Comparison of ENCODE assay signal across 6 cellular contexts in the genomic region with DNA sequence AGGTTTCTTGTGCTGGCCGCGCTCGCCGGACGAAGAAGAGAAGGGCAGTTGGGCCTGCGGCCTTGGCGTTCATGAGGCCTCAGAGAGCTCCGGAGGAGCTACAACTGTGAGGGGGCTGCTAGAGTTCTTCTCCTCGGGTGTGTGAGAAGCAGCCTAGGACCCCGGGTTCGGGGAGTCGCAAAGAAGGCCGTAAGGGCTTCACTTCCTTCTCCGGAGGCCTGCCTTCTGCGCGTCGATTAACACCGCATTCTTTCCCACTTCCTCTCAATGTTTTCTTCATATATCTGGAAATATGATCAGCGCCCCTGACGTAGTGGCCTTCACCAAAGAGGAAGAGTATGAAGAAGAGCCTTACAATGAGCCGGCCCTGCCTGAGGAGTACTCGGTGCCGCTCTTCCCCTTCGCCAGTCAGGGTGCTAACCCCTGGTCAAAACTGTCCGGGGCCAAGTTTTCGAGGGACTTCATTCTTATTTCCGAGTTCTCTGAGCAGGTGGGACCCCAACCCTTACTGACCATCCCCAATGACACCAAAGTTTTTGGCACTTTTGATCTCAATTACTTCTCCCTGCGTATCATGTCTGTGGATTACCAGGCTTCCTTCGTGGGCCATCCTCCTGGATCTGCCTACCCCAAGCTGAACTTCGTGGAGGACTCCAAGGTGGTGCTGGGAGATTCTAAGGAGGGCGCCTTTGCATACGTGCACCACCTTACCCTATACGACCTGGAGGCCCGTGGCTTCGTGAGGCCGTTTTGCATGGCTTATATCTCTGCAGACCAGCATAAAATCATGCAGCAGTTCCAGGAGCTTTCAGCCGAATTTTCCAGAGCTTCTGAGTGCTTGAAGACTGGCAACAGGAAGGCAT. TPM values are rescaled to one million over a fixed set of nuclear protein-coding genes. Genes with fewer than 3 reads are reported as not detected.
DNase-seq lines count a peak whose midpoint lies in the region; ATAC-seq and TF ChIP-seq lines count a peak whose summit lies in the region.

No MANE protein-coding gene starts in this region.

- peak overlapping the region; percentile 96 for H3K4me2 ChIP-seq in PC-3 (ENCODE audit: low read length)

- H4K20me1 ChIP-seq in PC-3 (ENCODE audit: low read length): peaks cover 11% of the 10 kb centered on the region; the same call in 1 of the 2 replicates

- peak overlapping the region; percentile 90 for H2AFZ ChIP-seq in PC-3 (ENCODE audit: low read length)

- WGBS in esophagus squamous epithelium, 2 donors: 20 to 23% methylated on average over 22 to 25 of the region's 37 CpGs
- WGBS in stomach, 5 donors: 22 to 30% (median 25%) methylated on average over 33 to 37 of the region's 37 CpGs

- H3K4me1 ChIP-seq in PC-3 (ENCODE audit: insufficient read depth, low read length) (peaks cover 65% of the 10 kb centered on the region), esophagus squamous epithelium (peaks cover 52 to 82% (median 67%) of the 10 kb centered on the region in 3 donors), stomach (peaks cover 62 to 89% (median 81%) of the 10 kb centered on the region in 4 donors)

- H3K36me3 ChIP-seq in PC-3 (ENCODE audit: low read depth, low read length) (peaks cover 22% of the 10 kb centered on the region; the same call in 1 of the 2 replicates), esophagus squamous epithelium (peaks cover 0 to 61% (median 7%) of the 10 kb centered on the region in 3 donors), stomach (peaks cover 9 to 57% (median 48%) of the 10 kb centered on the region in 4 donors)

- H3K4me3 ChIP-seq in GM12864 (ENCODE audit: low read depth, low read length) (peak overlapping the region; percentile 93), PC-3 (ENCODE audit: low read length) (peak overlapping the region; percentile 97), esophagus squamous epithelium (peak overlapping the region; percentile 69 to 92 (median 88)), stomach (peak overlapping the region; percentile 76 to 98 (median 98))

- H3K9ac ChIP-seq in PC-3 (ENCODE audit: low read length): peak overlapping the region; percentile 92

- POLR2A ChIA-PET in PC-3 (lab: Charles Lee; ENCODE audit: unreplicated experiment): no interaction called here

- H3K27ac ChIP-seq in PC-3 (ENCODE audit: low read length): peak overlapping the region; percentile 81
- H3K27ac ChIP-seq in esophagus squamous epithelium: peak overlapping the region; percentile 90 to 93 (median 90)
- peak overlapping the region; percentile 85 to 96 (median 93) for H3K27ac ChIP-seq in stomach

- H3K79me2 ChIP-seq in PC-3 (ENCODE audit: low read length): peaks cover 92% of the 10 kb centered on the region

- intact Hi-C loops in PC-3 (cut with micrococcal nuclease): no loop called here
- intact Hi-C loops in esophagus squamous epithelium (cut with DNase I): no loop called here
- intact Hi-C loops in stomach (cut with DNase I; ENCODE audit: low total_unique reads): loop anchor here (10.0 kb wide), 1 partner anchor 51 kb away; a partner anchor contains a TSS

- CTCF ChIA-PET in PC-3 (lab: Charles Lee): no interaction called here

- no peak for ATAC-seq in PC-3
- no peak for ATAC-seq in HG03457 (IDR thresholded peaks at IDR 0.05; ENCODE audit: unreplicated experiment)

- TF ChIP-seq EP300 in stomach (IDR thresholded peaks at IDR 0.05): no peak

- TF ChIP-seq POLR2A in esophagus squamous epithelium (IDR thresholded peaks at IDR 0.05): no peak
- no peak for TF ChIP-seq POLR2A in stomach (IDR thresholded peaks at IDR 0.05)

- TF ChIP-seq CTCF in GM12864 (IDR thresholded peaks at IDR 0.05; ENCODE audit: low read depth, low read length, missing control alignments): no peak
- TF ChIP-seq CTCF in PC-3 (conservative IDR thresholded peaks at IDR 0.05; ENCODE audit: low read depth, low read length): no peak
- no peak for TF ChIP-seq CTCF in esophagus squamous epithelium (IDR thresholded peaks at IDR 0.05)
- TF ChIP-seq CTCF in stomach (IDR thresholded peaks at IDR 0.05): no peak

- DNase-seq in GM12864 (ENCODE audit: low read depth) (no peak), PC-3 (no peak), esophagus squamous epithelium (lab: John Stamatoyannopoulos, UW) (no peak), stomach (no peak), NCI-H2196 (lab: John Stamatoyannopoulos, UW; ENCODE audit: unreplicated experiment) (no peak)

- H3K27me3 ChIP-seq in PC-3 (ENCODE audit: low read length): no peaks in the 10 kb centered on the region
- H3K27me3 ChIP-seq in esophagus squamous epithelium: no peaks in the 10 kb centered on the region
- H3K27me3 ChIP-seq in stomach: no peaks in the 10 kb centered on the region

- no peaks in the 10 kb centered on the region for H3K9me3 ChIP-seq in PC-3 (ENCODE audit: low read length)
- H3K9me3 ChIP-seq in esophagus squamous epithelium: no peaks in the 10 kb centered on the region
- no peaks in the 10 kb centered on the region for H3K9me3 ChIP-seq in stomach

- TSS peak; percentile 58 for BruUV-seq in PC-3 (replicated peaks; lab: Mats Ljungman, UMichigan)

- H3K9me2 ChIP-seq in PC-3 (replicated peaks; ENCODE audit: low read length): no peaks in the 10 kb centered on the region

- H3F3A ChIP-seq in PC-3 (ENCODE audit: low read length, unreplicated experiment): no peaks in the 10 kb centered on the region

RNA-seq across cellular contexts. Expression of a gene that starts 0.6 kb away (rescaled TPM):
- total RNA-seq in PC-3 (2014; rRNA removed) (20.4 and 22.7 TPM in 2 replicates), esophagus squamous epithelium (10 to 100 TPM; 10.9 to 13.0 (median 11.9) TPM), stomach (10 to 100 TPM in 3 of 5 donors, 1 to 10 TPM in 2; 5.8 to 17.9 (median 13.0) TPM)
- 1 to 10 TPM; 2.4 to 4.0 (median 3.2) TPM for polyA plus RNA-seq in stomach

RNA-seq across cellular contexts. Expression of a gene that starts 0.9 kb away (rescaled TPM):
- total RNA-seq in PC-3 (2014; rRNA removed) (44.7 and 46.8 TPM in 2 replicates), esophagus squamous epithelium (10 to 100 TPM; 17.9 to 34.0 (median 21.1) TPM), stomach (100 to 1,000 TPM in 1 of 5 donors, 10 to 100 TPM in 4; 21.9 to 311 (median 30.5) TPM)
- polyA plus RNA-seq in stomach: 10 to 100 TPM in 1 of 3 donors, 1 to 10 TPM in 2; 7.6 to 12.7 (median 9.0) TPM

RNA-seq across cellular contexts. Expression of a gene that starts 47.6 kb away (rescaled TPM):
- 60.6 and 61.5 TPM in 2 replicates for total RNA-seq in PC-3 (2014; rRNA removed)
- 100 to 1,000 TPM in 1 of 4 donors, 10 to 100 TPM in 3; 64.1 to 124 (median 67.9) TPM for total RNA-seq in esophagus squamous epithelium
- total RNA-seq in stomach: 10 to 100 TPM; 16.9 to 50.4 (median 40.0) TPM
- 10 to 100 TPM; 12.4 to 34.3 (median 18.4) TPM for polyA plus RNA-seq in stomach

RNA-seq across cellular contexts. Expression of a gene that starts 55.3 kb away (rescaled TPM):
- total RNA-seq in PC-3 (2014; rRNA removed): 16.6 and 17.5 TPM in 2 replicates
- total RNA-seq in esophagus squamous epithelium: 10 to 100 TPM in 1 of 4 donors, 1 to 10 TPM in 3; 5.5 to 16.1 (median 8.9) TPM
- total RNA-seq in stomach: 100 to 1,000 TPM in 1 of 5 donors, 10 to 100 TPM in 3, 1 to 10 TPM in 1; 5.2 to 254 (median 12.5) TPM
- 1 to 10 TPM; 2.1 to 7.5 (median 2.9) TPM for polyA plus RNA-seq in stomach

RNA-seq across cellular contexts. Expression of a gene that starts 57.2 kb away (rescaled TPM):
- total RNA-seq in PC-3 (2014; rRNA removed): 537 and 742 TPM in 2 replicates
- 100 to 1,000 TPM; 190 to 344 (median 232) TPM for total RNA-seq in esophagus squamous epithelium
- 100 to 1,000 TPM; 107 to 677 (median 423) TPM for total RNA-seq in stomach
- 100 to 1,000 TPM; 114 to 237 (median 157) TPM for polyA plus RNA-seq in stomach
